25 cellular contexts compared by ENCODE assay signal in genomic region chr7:42987648-42988214, GRCh38.
"Had no signal": no experiment of that assay in that cellular context is flagged by ENCODE, and none has a peak within 500 bp of the region (broad histone marks: within the 10 kb centered on the region; RNA-seq: fewer than 3 reads in every experiment).

No MANE protein-coding gene starts in this region.

- H3K9me3 ChIP-seq: esophagus squamous epithelium, gastrocnemius medialis, mucosa of descending colon had no signal

- H3K36me3 Mint-ChIP-seq: mesothelial cell of epicardium had no signal

- H3K4me1 ChIP-seq: esophagus squamous epithelium, gastrocnemius medialis, heart right ventricle, left lung, lower lobe of right lung had no signal

- FAIRE-seq: colon, endothelial cell of umbilical vein, islet of Langerhans, keratinocyte had no signal

- H3K4me3 ChIP-seq: coronary artery, dorsolateral prefrontal cortex, esophagus squamous epithelium, gastrocnemius medialis, heart right ventricle, left lung, lower lobe of right lung, mucosa of descending colon had no signal

- DNase-seq: dermis blood vessel endothelial cell; dorsolateral prefrontal cortex; effector CD4-positive, alpha-beta T cell; effector memory CD4-positive, alpha-beta T cell; esophagus squamous epithelium; foreskin fibroblast; foreskin melanocyte; gastrocnemius medialis; glutamatergic neuron; head of caudate nucleus; heart right ventricle; hippocampal formation; left cardiac atrium; left lung; left ventricle myocardium superior; lower lobe of right lung; mucosa of descending colon; naive B cell; naive thymus-derived CD8-positive, alpha-beta T cell had no signal

- ATAC-seq: gastrocnemius medialis; heart right ventricle; left cardiac atrium; left lung; left ventricle myocardium superior; lower lobe of right lung; mucosa of descending colon; naive thymus-derived CD8-positive, alpha-beta T cell had no signal

- H3K4me1 Mint-ChIP-seq: mesothelial cell of epicardium; naive B cell; naive thymus-derived CD8-positive, alpha-beta T cell had no signal

- H3K27ac ChIP-seq: coronary artery, dorsolateral prefrontal cortex, esophagus squamous epithelium, gastrocnemius medialis, heart right ventricle, left lung, lower lobe of right lung had no signal

- H3K4me3 Mint-ChIP-seq: mesothelial cell of epicardium; naive B cell; naive thymus-derived CD8-positive, alpha-beta T cell had no signal

- H3K36me3 ChIP-seq: esophagus squamous epithelium, gastrocnemius medialis, heart right ventricle, left lung, lower lobe of right lung had no signal

- H3K27me3 ChIP-seq: dorsolateral prefrontal cortex, gastrocnemius medialis had no signal

- H3K27ac Mint-ChIP-seq: mesothelial cell of epicardium; naive B cell; naive thymus-derived CD8-positive, alpha-beta T cell had no signal
